In the genomic region with DNA sequence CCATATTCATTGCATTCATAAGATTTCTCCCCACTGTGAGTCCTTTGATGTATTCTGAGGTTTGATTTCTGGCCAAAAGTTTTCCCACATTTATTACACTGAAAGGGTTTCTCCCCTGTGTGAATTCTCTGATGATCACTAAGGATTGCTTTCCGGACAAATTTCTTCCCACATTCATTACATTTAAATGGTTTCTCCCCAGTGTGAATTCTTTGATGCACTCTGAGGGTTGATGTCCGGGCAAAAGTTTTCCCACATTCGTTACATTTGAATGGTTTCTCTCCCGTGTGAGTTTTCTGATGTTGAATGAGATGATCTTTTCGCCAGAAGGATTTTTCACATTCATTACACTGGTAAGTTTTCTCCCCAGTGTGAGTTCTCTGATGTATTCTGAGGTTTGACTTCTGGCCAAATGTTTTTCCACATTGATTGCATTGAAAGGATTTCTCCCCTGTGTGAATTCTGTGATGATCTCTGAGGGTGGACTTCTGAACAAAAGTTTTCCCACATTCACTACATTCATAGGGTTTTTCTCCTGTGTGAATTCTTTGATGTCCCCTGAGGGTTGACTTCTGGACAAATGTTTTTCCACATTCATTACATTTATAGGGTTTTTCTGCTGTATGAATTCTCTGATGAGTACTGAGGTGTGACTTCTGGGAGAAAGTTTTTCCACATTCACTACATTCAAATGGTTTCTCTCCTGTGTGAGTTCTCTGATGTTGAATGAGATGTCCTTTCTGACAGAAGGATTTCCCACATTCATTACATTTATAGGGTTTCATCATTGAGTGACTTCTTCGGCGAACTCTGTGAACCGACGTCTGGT, we compare ENCODE assay signal across 1 cellular context.
TF ChIP-seq lines count a peak whose summit lies in the region.

No MANE protein-coding gene starts in this region.

TF ChIP-seq in liver, 16 proteins besides CTCF, POLR2A, EP300 and RAD21 (continued from another document):
- TF ChIP-seq, protein P1, sequence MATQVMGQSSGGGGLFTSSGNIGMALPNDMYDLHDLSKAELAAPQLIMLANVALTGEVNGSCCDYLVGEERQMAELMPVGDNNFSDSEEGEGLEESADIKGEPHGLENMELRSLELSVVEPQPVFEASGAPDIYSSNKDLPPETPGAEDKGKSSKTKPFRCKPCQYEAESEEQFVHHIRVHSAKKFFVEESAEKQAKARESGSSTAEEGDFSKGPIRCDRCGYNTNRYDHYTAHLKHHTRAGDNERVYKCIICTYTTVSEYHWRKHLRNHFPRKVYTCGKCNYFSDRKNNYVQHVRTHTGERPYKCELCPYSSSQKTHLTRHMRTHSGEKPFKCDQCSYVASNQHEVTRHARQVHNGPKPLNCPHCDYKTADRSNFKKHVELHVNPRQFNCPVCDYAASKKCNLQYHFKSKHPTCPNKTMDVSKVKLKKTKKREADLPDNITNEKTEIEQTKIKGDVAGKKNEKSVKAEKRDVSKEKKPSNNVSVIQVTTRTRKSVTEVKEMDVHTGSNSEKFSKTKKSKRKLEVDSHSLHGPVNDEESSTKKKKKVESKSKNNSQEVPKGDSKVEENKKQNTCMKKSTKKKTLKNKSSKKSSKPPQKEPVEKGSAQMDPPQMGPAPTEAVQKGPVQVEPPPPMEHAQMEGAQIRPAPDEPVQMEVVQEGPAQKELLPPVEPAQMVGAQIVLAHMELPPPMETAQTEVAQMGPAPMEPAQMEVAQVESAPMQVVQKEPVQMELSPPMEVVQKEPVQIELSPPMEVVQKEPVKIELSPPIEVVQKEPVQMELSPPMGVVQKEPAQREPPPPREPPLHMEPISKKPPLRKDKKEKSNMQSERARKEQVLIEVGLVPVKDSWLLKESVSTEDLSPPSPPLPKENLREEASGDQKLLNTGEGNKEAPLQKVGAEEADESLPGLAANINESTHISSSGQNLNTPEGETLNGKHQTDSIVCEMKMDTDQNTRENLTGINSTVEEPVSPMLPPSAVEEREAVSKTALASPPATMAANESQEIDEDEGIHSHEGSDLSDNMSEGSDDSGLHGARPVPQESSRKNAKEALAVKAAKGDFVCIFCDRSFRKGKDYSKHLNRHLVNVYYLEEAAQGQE (IDR thresholded peaks at IDR 0.05), result no peak
- TF ChIP-seq HNF4G (IDR thresholded peaks at IDR 0.05), result no peak
